ENCODE assay signal across 9 cellular contexts in the genomic region with DNA sequence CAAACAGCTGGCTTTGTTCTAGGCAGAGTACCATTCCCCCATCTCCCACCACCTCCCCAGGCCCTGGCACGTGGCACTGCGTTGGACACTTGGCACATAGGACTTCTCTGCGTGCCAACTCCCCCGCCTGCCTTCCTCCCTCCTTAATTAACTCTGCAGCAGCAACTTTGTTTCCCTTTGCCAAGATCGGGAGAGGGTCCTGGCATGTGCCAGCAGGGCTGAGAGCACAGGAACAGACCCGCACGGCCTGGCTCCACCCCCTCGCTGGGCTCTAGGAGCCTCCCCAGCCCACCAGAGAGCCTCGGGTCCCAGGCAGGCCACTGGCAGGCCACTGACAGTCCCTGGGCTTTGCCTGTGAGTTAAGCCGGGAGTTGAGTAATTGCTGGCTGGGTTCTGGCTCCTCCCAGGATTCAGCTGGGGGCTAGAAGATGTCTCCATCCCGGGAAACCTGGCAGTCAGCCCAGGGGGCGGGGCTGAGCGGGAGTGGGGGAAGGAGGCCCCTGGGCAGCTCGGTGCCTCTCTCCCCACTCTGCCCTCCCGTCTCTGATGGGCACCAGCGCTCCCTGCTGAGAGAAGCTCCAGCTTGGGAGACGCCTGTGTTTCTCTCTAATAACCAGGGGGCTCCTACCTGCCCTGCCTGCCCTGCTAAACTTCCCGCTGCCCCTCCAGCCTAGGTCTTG.
A peak's percentile ranks its signal among the peaks of the same experiment; 100 is the strongest.
DNase-seq lines count a peak whose midpoint lies in the region; ATAC-seq and TF ChIP-seq lines count a peak whose summit lies in the region.
"Had no signal": no experiment of that assay in that cellular context is flagged by ENCODE, and none has a peak within 500 bp of the region (broad histone marks: within the 10 kb centered on the region; RNA-seq: fewer than 3 reads in every experiment).

No MANE protein-coding gene starts in this region.

- peak overlapping the region; percentile 75 for H3K9ac ChIP-seq in neuronal stem cell (ENCODE audit: low read depth, low read length, poor library complexity)

- no peak for TF ChIP-seq CTCF in fibroblast of mammary gland (conservative IDR thresholded peaks at IDR 0.05; ENCODE audit: control insufficient read depth, insufficient read depth, low read depth, low read length)

- H2BK120ac ChIP-seq in neuronal stem cell (ENCODE audit: low read depth, low read length) = peak overlapping the region; percentile 65

- H3K4me1 ChIP-seq in neuronal stem cell (ENCODE audit: control insufficient read depth in 2 of 2, insufficient read depth in 1 of 2, low read depth in 1 of 2, low read length in 2 of 2) = peaks cover 7 to 37% of the 10 kb centered on the region in 2 donors

- H3K4me3 ChIP-seq in fibroblast of mammary gland (ENCODE audit: control insufficient read depth, low read depth, low read length) = no peak overlapping the region
- H3K4me3 ChIP-seq in neuronal stem cell (ENCODE audit: low read length in 2 of 2) = no peak overlapping the region

- H3K23ac ChIP-seq in neuronal stem cell (ENCODE audit: low read depth, low read length, poor library complexity) = peak overlapping the region; percentile 40

- peaks cover 0 to 5% of the 10 kb centered on the region in 2 donors for H3K9me3 ChIP-seq in neuronal stem cell (replicated peaks in 1 of 2; ENCODE audit: control insufficient read depth in 2 of 2, insufficient read depth in 1 of 2, low read depth in 1 of 2, low read length in 2 of 2)

- no peaks in the 10 kb centered on the region for H3K79me1 ChIP-seq in neuronal stem cell (ENCODE audit: low read depth, low read length)

- DNase-seq in stimulated activated CD4-positive, alpha-beta T cell treated with anti-CD3 and anti-CD28 coated beads, Interleukin-4, amount 100 ng/mL, for 24 hours = peak; percentile 2
- DNase-seq in stimulated activated CD4-positive, alpha-beta T cell treated with anti-CD3 and anti-CD28 coated beads, Interleukin-1b, Interleukin-23, amount 100 ng/mL, for 48 hours = no peak
- peak; percentile 52 for DNase-seq in RPMI8226
- DNase-seq in fibroblast of mammary gland (ENCODE audit: low read depth) = peak; percentile 53
- no peak for DNase-seq in neuronal stem cell (ENCODE audit: low spot score)
- DNase-seq: naive B cell had no signal

- peak overlapping the region; percentile 21 for H3K4me2 ChIP-seq in neuronal stem cell (ENCODE audit: insufficient read depth, low read length, poor library complexity, severe bottlenecking)

- H2BK15ac ChIP-seq in neuronal stem cell (ENCODE audit: low read length) = peak overlapping the region; percentile 98

- H3K36me3 ChIP-seq in neuronal stem cell (replicated peaks in 1 of 2; ENCODE audit: control insufficient read depth in 2 of 2, insufficient read depth in 2 of 2, low read length in 2 of 2) = no peaks in the 10 kb centered on the region

- peak overlapping the region; percentile 87 for H2BK5ac ChIP-seq in neuronal stem cell (ENCODE audit: low read length)

- H2AK5ac ChIP-seq in neuronal stem cell (ENCODE audit: low read depth, low read length) = peak overlapping the region; percentile 97

- ATAC-seq in GM21717 (IDR thresholded peaks at IDR 0.05; ENCODE audit: unreplicated experiment) (no peak), GM21360 (IDR thresholded peaks at IDR 0.05; ENCODE audit: unreplicated experiment) (no peak), HG03159 (IDR thresholded peaks at IDR 0.05; ENCODE audit: unreplicated experiment) (no peak)

- H3K27me3 ChIP-seq in neuronal stem cell (ENCODE audit: control insufficient read depth in 3 of 3, insufficient read depth in 3 of 3, low read depth in 1 of 3, low read length in 3 of 3) = peaks cover 0 to 32% (median 0%) of the 10 kb centered on the region in 3 experiments

- peak overlapping the region; percentile 26 for H4K91ac ChIP-seq in neuronal stem cell (ENCODE audit: low read depth, low read length, poor library complexity)

- H2AFZ ChIP-seq in neuronal stem cell (ENCODE audit: low read length) = peak overlapping the region; percentile 50

- peak overlapping the region; percentile 69 for H2BK12ac ChIP-seq in neuronal stem cell (ENCODE audit: low read length)

- H3K14ac ChIP-seq in neuronal stem cell (ENCODE audit: low read length) = no peak overlapping the region

- no CpG with 5 or more reads among the region's 18 CpGs for WGBS in neuronal stem cell (ENCODE audit: extremely low coverage in 2 of 2, insufficient read length in 2 of 2, insufficient replicate concordance in 1 of 2), 2 donors

- H3K27ac ChIP-seq in neuronal stem cell (replicated peaks; ENCODE audit: low read length) = peak overlapping the region; percentile 19

- H3K18ac ChIP-seq in neuronal stem cell (ENCODE audit: low read length) = peak overlapping the region; percentile 97

- H3K4ac ChIP-seq in neuronal stem cell (ENCODE audit: low read length) = peak overlapping the region; percentile 57

- H4K8ac ChIP-seq in neuronal stem cell (ENCODE audit: low read depth, low read length) = no peak overlapping the region

Comparison
In these comparisons a context has a peak if more than half of its experiments do, and no peak if none do; other contexts are left out.
1. DNase-seq: peak in stimulated activated CD4-positive, alpha-beta T cell treated with anti-CD3 and anti-CD28 coated beads, Interleukin-4, amount 100 ng/mL, for 24 hours (single experiment), RPMI8226 (single experiment) and fibroblast of mammary gland (single experiment); none in stimulated activated CD4-positive, alpha-beta T cell treated with anti-CD3 and anti-CD28 coated beads, Interleukin-1b, Interleukin-23, amount 100 ng/mL, for 48 hours (single experiment) and neuronal stem cell (single experiment).